In genomic region chr1:45008516-45008915, GRCh38 we compare ENCODE assay signal across 17 cellular contexts.
"Had no signal": no experiment of that assay in that cellular context is flagged by ENCODE, and none has a peak within 500 bp of the region (broad histone marks: within the 10 kb centered on the region; RNA-seq: fewer than 3 reads in every experiment).

No MANE protein-coding gene starts in this region.

- H3K27me3 Mint-ChIP-seq: activated B cell treated with CpG ODN at 0.5 μM for 24 hours; activated naive CD4-positive, alpha-beta T cell treated with anti-CD3 and anti-CD28 coated beads, Interleukin-2, amount 10 ng/mL, durations not matched to agents 7 days and 5 days; central memory CD8-positive, alpha-beta T cell had no signal

- H3K27ac Mint-ChIP-seq: activated B cell treated with CpG ODN at 0.5 μM for 24 hours; activated CD8-positive, alpha-beta T cell treated with anti-CD3 and anti-CD28 coated beads, Interleukin-2, amount 10 ng/mL, durations not matched to agents 7 days and 5 days; activated naive CD4-positive, alpha-beta T cell treated with anti-CD3 and anti-CD28 coated beads, Interleukin-2, amount 10 ng/mL, durations not matched to agents 7 days and 5 days had no signal

- H3K9me3 Mint-ChIP-seq: activated B cell treated with CpG ODN at 0.5 μM for 24 hours; activated naive CD4-positive, alpha-beta T cell treated with anti-CD3 and anti-CD28 coated beads, Interleukin-2, amount 10 ng/mL, durations not matched to agents 7 days and 5 days; central memory CD8-positive, alpha-beta T cell; stimulated activated effector memory CD8-positive, alpha-beta T cell treated with anti-CD3 and anti-CD28 coated beads, Interleukin-12 subunit alpha, Interleukin-12 subunit beta, amount 100 ng/mL, for 72 hours had no signal

- DNase-seq: activated B cell treated with CpG ODN at 0.5 μM for 24 hours; activated CD4-positive, alpha-beta T cell treated with anti-CD3 and anti-CD28 coated beads for 4 hours; activated CD8-positive, alpha-beta memory T cell treated with anti-CD3 and anti-CD28 coated beads, Interleukin-2, amount 50 U/mL, for 48 hours; activated CD8-positive, alpha-beta T cell treated with anti-CD3 and anti-CD28 coated beads, Interleukin-2, amount 10 ng/mL, durations not matched to agents 7 days and 5 days; activated naive CD4-positive, alpha-beta T cell treated with anti-CD3 and anti-CD28 coated beads, Interleukin-2, amount 10 ng/mL, durations not matched to agents 7 days and 5 days; aorta; colonic mucosa; heart right ventricle; left lung; pancreas; stimulated activated CD4-positive, alpha-beta T cell treated with anti-CD3 and anti-CD28 coated beads, Interleukin-4, amount 100 ng/mL, for 1 hour; stomach; T-helper 1 cell; T-helper 9 cell; upper lobe of left lung had no signal

- H3K4me3 Mint-ChIP-seq: activated B cell treated with CpG ODN at 0.5 μM for 24 hours; activated CD8-positive, alpha-beta T cell treated with anti-CD3 and anti-CD28 coated beads, Interleukin-2, amount 10 ng/mL, durations not matched to agents 7 days and 5 days; stimulated activated effector memory CD8-positive, alpha-beta T cell treated with anti-CD3 and anti-CD28 coated beads, Interleukin-12 subunit alpha, Interleukin-12 subunit beta, amount 100 ng/mL, for 72 hours had no signal
